Comparison of ENCODE assay signal across 18 cellular contexts in genomic region chr16:51147776-51148673, GRCh38. TPM values are rescaled to one million over a fixed set of nuclear protein-coding genes. Genes with fewer than 3 reads are reported as not detected.
DNase-seq lines count a peak whose midpoint lies in the region; ATAC-seq, FAIRE-seq and TF ChIP-seq lines count a peak whose summit lies in the region.
"Had no signal": no experiment of that assay in that cellular context is flagged by ENCODE, and none has a peak within 500 bp of the region (broad histone marks: within the 10 kb centered on the region; RNA-seq: fewer than 3 reads in every experiment).

No MANE protein-coding gene starts in this region.

- POLR2A ChIA-PET in AG04450 (lab: Yijun Ruan, JAX): interaction anchor here (1.6 kb wide), 1 partner anchor 16 kb away, joined by 3 read pairs; no protein-coding TSS in a partner anchor

- H3K9me3 Mint-ChIP-seq in neural crest cell: no peaks in the 10 kb centered on the region
- H3K9me3 Mint-ChIP-seq: activated CD4-positive, alpha-beta T cell treated with anti-CD3 and anti-CD28 coated beads, Interleukin-2, amount 10 ng/mL, durations not matched to agents 24 days and 14 days; activated T-cell treated with anti-CD3 and anti-CD28 coated beads, Interleukin-2, amount 50 U/mL, for 4 hours had no signal

- peak overlapping the region; percentile 95 for H3K4me3 Mint-ChIP-seq in neural crest cell
- H3K4me3 Mint-ChIP-seq: activated CD4-positive, alpha-beta T cell treated with anti-CD3 and anti-CD28 coated beads, Interleukin-2, amount 10 ng/mL, durations not matched to agents 24 days and 14 days; activated T-cell treated with anti-CD3 and anti-CD28 coated beads, Interleukin-2, amount 50 U/mL, for 4 hours had no signal

- peaks cover 12% of the 10 kb centered on the region for H3K36me3 Mint-ChIP-seq in neural crest cell (ENCODE audit: low read depth)

- H3K4me1 Mint-ChIP-seq in neural crest cell: peaks cover 63% of the 10 kb centered on the region
- H3K4me1 Mint-ChIP-seq: activated CD4-positive, alpha-beta T cell treated with anti-CD3 and anti-CD28 coated beads, Interleukin-2, amount 10 ng/mL, durations not matched to agents 24 days and 14 days had no signal

- H3K27ac Mint-ChIP-seq in neural crest cell (ENCODE audit: unreplicated experiment): peak overlapping the region; percentile 87
- H3K27ac Mint-ChIP-seq: activated CD4-positive, alpha-beta T cell treated with anti-CD3 and anti-CD28 coated beads, Interleukin-2, amount 10 ng/mL, durations not matched to agents 24 days and 14 days had no signal

- CTCF ChIA-PET in AG04450 (lab: Charles Lee): interaction anchor here (0.6 kb wide), 1 partner anchor 15 kb away, joined by 3 read pairs; no protein-coding TSS in a partner anchor

- no peak for TF ChIP-seq CTCF in AG04450 (IDR thresholded peaks at IDR 0.05; ENCODE audit: low read depth, low read length)
- TF ChIP-seq CTCF in neural crest cell (conservative IDR thresholded peaks at IDR 0.05): no peak

- H3K4me3 ChIP-seq in AG04450 (ENCODE audit: low read depth, low read length) (peak overlapping the region; percentile 82), SJSA1 (peak overlapping the region; percentile 85), small intestine (ENCODE audit: low read depth in 1 of 2, low read length in 2 of 2) (no peak overlapping the region)
- no peak overlapping the region for H3K4me3 ChIP-seq in effector memory CD4-positive, alpha-beta T cell (ENCODE audit: insufficient read depth, low read depth, low read length, poor library complexity, severe bottlenecking)
- H3K4me3 ChIP-seq: gastroesophageal sphincter, left lung had no signal

- WGBS in small intestine, 3 donors: 67 to 75% (median 74%) methylated on average over 3 of the region's 3 CpGs

- peaks cover 3% of the 10 kb centered on the region for H3K27me3 ChIP-seq in AG04450 (ENCODE audit: control insufficient read depth, insufficient read depth, low read length)
- H3K27me3 ChIP-seq in SJSA1 (replicated peaks): no peaks in the 10 kb centered on the region
- H3K27me3 ChIP-seq in small intestine (ENCODE audit: control insufficient read depth in 2 of 2, insufficient read depth in 2 of 2, low read length in 2 of 2): peaks cover 22 to 28% of the 10 kb centered on the region in 2 donors
- peaks cover 17% of the 10 kb centered on the region for H3K27me3 ChIP-seq in effector memory CD4-positive, alpha-beta T cell (replicated peaks; ENCODE audit: control insufficient read depth, insufficient read depth, low read length, poor library complexity, severe bottlenecking)

- no peak for DNase-seq in AG04450 (ENCODE audit: low read depth, low spot score)
- peak in 1 of 2 experiments; percentile 57 for DNase-seq in SJSA1 (ENCODE audit: low read depth in 1 of 2, low spot score in 2 of 2)
- peak; percentile 7 for DNase-seq in glomerular visceral epithelial cell (ENCODE audit: extremely low spot score)
- no peak for DNase-seq in neural crest cell (ENCODE audit: low read depth, low spot score)
- no peak for DNase-seq in small intestine
- no peak for DNase-seq in KBM-7
- DNase-seq in effector memory CD4-positive, alpha-beta T cell: no peak
- DNase-seq: activated CD4-positive, alpha-beta T cell treated with anti-CD3 and anti-CD28 coated beads, Interleukin-2, amount 10 ng/mL, durations not matched to agents 24 days and 14 days; activated T-cell treated with anti-CD3 and anti-CD28 coated beads, Interleukin-2, amount 50 U/mL, for 4 hours; left lung; NCI-H1092 treated with DMSO at 0.1 percent for 48 hours; NCI-H446; nucleus accumbens; Peyer's patch; T-helper 1 cell had no signal

- H3K27ac ChIP-seq in AG04450 (ENCODE audit: low read depth, low read length): no peak overlapping the region
- peak overlapping the region; percentile 89 for H3K27ac ChIP-seq in SJSA1
- no peak overlapping the region for H3K27ac ChIP-seq in small intestine (ENCODE audit: low read depth in 1 of 2, low read length in 1 of 2)
- no peak overlapping the region for H3K27ac ChIP-seq in effector memory CD4-positive, alpha-beta T cell (ENCODE audit: insufficient read depth, low read length, poor library complexity, severe bottlenecking)
- H3K27ac ChIP-seq: gastroesophageal sphincter, left lung had no signal

- H3K27me3 Mint-ChIP-seq in neural crest cell (ENCODE audit: low read depth): peaks cover 27% of the 10 kb centered on the region

- H3K36me3 ChIP-seq in SJSA1 (peaks cover 46% of the 10 kb centered on the region), small intestine (ENCODE audit: control insufficient read depth in 2 of 2, insufficient read depth in 2 of 2, low read length in 2 of 2) (no peaks in the 10 kb centered on the region)
- no peaks in the 10 kb centered on the region for H3K36me3 ChIP-seq in effector memory CD4-positive, alpha-beta T cell (ENCODE audit: control insufficient read depth, insufficient read depth, low read length)
- H3K36me3 ChIP-seq: gastroesophageal sphincter, left lung, Peyer's patch had no signal

- ATAC-seq in HG02610 (IDR thresholded peaks at IDR 0.05; ENCODE audit: unreplicated experiment): no peak
- ATAC-seq: activated T-cell treated with anti-CD3 and anti-CD28 coated beads, Interleukin-2, amount 50 U/mL, for 4 hours; gastroesophageal sphincter; left lung had no signal

- in situ Hi-C loops in KBM-7 (cut with MboI; ENCODE audit: low pct_unique_long_range_greater_than_20kb, low sequenced_read_pairs): no loop called here

- H3K9me3 ChIP-seq in AG04450 (ENCODE audit: control insufficient read depth, insufficient read depth, low read length) (no peaks in the 10 kb centered on the region; the same call in 1 of the 2 replicates), SJSA1 (replicated peaks) (no peaks in the 10 kb centered on the region), small intestine (ENCODE audit: control insufficient read depth, low read depth) (no peaks in the 10 kb centered on the region)
- no peaks in the 10 kb centered on the region for H3K9me3 ChIP-seq in effector memory CD4-positive, alpha-beta T cell (ENCODE audit: control insufficient read depth, low read length)
- H3K9me3 ChIP-seq: gastroesophageal sphincter, left lung, Peyer's patch had no signal

- H3K4me1 ChIP-seq in SJSA1 (replicated peaks) (peaks cover 55% of the 10 kb centered on the region), small intestine (ENCODE audit: control insufficient read depth in 2 of 2, insufficient read depth in 1 of 2, low read depth in 1 of 2, low read length in 1 of 2) (no peaks in the 10 kb centered on the region)
- H3K4me1 ChIP-seq in effector memory CD4-positive, alpha-beta T cell (ENCODE audit: control insufficient read depth, insufficient read depth, low read length, poor library complexity, severe bottlenecking): no peaks in the 10 kb centered on the region

- FAIRE-seq in small intestine (lab: Jason Lieb, UNC): no peak

RNA-seq across cellular contexts. Expression of gene SALL1, which starts 3.0 kb away (rescaled TPM):
- polyA plus RNA-seq in AG04450 (2011; rRNA removed) (9.9 and 11.0 TPM in 2 replicates), small intestine (under 1 TPM in 2 of 3 donors, not detected in 1; 0.27 to 0.39 TPM)
- 11.9 and 14.0 TPM in 2 replicates for polyA minus RNA-seq in AG04450 (2011; rRNA and poly(A)+ RNA removed)
- 7.1 and 13.3 TPM in 2 replicates for total RNA-seq in SJSA1 (2014; rRNA removed; shearing (Covaris generic))
- total RNA-seq in neural crest cell: 79.4 and 85.7 TPM in 2 replicates
- total RNA-seq: activated CD4-positive, alpha-beta T cell treated with anti-CD3 and anti-CD28 coated beads, Interleukin-2, amount 10 ng/mL, durations not matched to agents 24 days and 14 days; activated T-cell treated with anti-CD3 and anti-CD28 coated beads, Interleukin-2, amount 50 U/mL, for 4 hours; gastroesophageal sphincter; HT-29; left lung had no signal

Comparison
In these comparisons a context has a peak if more than half of its experiments do, and no peak if none do; other contexts are left out.
1. H3K4me3 ChIP-seq: peak in AG04450 (single experiment) and SJSA1 (single experiment); none in small intestine (0 of 2) and effector memory CD4-positive, alpha-beta T cell (single experiment).